Comparison of ENCODE assay signal across 1 cellular context in genomic region chr7:151379534-151380198, GRCh38.
TF ChIP-seq lines count a peak whose summit lies in the region.

No MANE protein-coding gene starts in this region.

TF ChIP-seq in GM23338, 12 proteins besides CTCF, POLR2A, EP300 and RAD21 (continued from another document):
- TF ChIP-seq JUNB (IDR thresholded peaks at IDR 0.05; ENCODE audit: unreplicated experiment), result no peak
- no peak for TF ChIP-seq ETS1 (IDR thresholded peaks at IDR 0.05)
- no peak for TF ChIP-seq CREB1 (CRISPR knock-in tag; IDR thresholded peaks at IDR 0.05; ENCODE audit: low read depth)
- no peak for TF ChIP-seq REST (IDR thresholded peaks at IDR 0.05; ENCODE audit: unreplicated experiment)
- TF ChIP-seq POLR2AphosphoS5 (IDR thresholded peaks at IDR 0.05; ENCODE audit: low read depth), result no peak
